ENCODE assay signal across 9 cellular contexts in genomic region chr7:48154792-48155413, GRCh38. TPM values are rescaled to one million over a fixed set of nuclear protein-coding genes. Genes with fewer than 3 reads are reported as not detected.
DNase-seq lines count a peak whose midpoint lies in the region; ATAC-seq and TF ChIP-seq lines count a peak whose summit lies in the region.
"Had no signal": no experiment of that assay in that cellular context is flagged by ENCODE, and none has a peak within 500 bp of the region (broad histone marks: within the 10 kb centered on the region; RNA-seq: fewer than 3 reads in every experiment).

No MANE protein-coding gene starts in this region.

- DNase-seq in activated gamma-delta T cell treated with Interleukin-2 at 50 U/mL for 16 hours (peak; percentile 16), activated gamma-delta T cell (lab: John Stamatoyannopoulos, UW) (no peak), SHP77 treated with DMSO at 0.1 percent for 48 hours (lab: John Stamatoyannopoulos, UW) (peak; percentile 12), chondrocyte (ENCODE audit: low spot score) (no peak), nephron progenitor cell (peak; percentile 41), NCI-H2029 (lab: John Stamatoyannopoulos, UW) (no peak), NCI-H774 (lab: John Stamatoyannopoulos, UW) (no peak)
- DNase-seq: stimulated activated naive B cell treated with anti-CD40 and anti-IgM and Interleukin-4, amounts not matched to agents 10 μg/mL and 1 μg/mL and 100 μg/mL, for 72 hours had no signal

- H3K36me3 Mint-ChIP-seq in chondrocyte (ENCODE audit: low read depth) (no peaks in the 10 kb centered on the region), nephron progenitor cell (ENCODE audit: low read depth) (peaks cover 5% of the 10 kb centered on the region)
- H3K36me3 Mint-ChIP-seq: stimulated activated naive B cell treated with anti-CD40 and anti-IgM and Interleukin-4, amounts not matched to agents 10 μg/mL and 1 μg/mL and 100 μg/mL, for 72 hours had no signal

- H3K27me3 Mint-ChIP-seq in chondrocyte (ENCODE audit: low read depth): peaks cover 8% of the 10 kb centered on the region
- no peaks in the 10 kb centered on the region for H3K27me3 Mint-ChIP-seq in nephron progenitor cell (ENCODE audit: low read depth, poor library complexity)

- H3K9me3 Mint-ChIP-seq in chondrocyte (ENCODE audit: low read depth) (no peaks in the 10 kb centered on the region), nephron progenitor cell (peaks cover 6% of the 10 kb centered on the region)

- H3K4me1 Mint-ChIP-seq in chondrocyte (ENCODE audit: low read depth) (peaks cover 12% of the 10 kb centered on the region), nephron progenitor cell (no peaks in the 10 kb centered on the region)

- H3K4me3 Mint-ChIP-seq in chondrocyte (ENCODE audit: unreplicated experiment) (no peak overlapping the region), nephron progenitor cell (no peak overlapping the region)
- H3K4me3 Mint-ChIP-seq: stimulated activated naive B cell treated with anti-CD40 and anti-IgM and Interleukin-4, amounts not matched to agents 10 μg/mL and 1 μg/mL and 100 μg/mL, for 72 hours had no signal

- H3K27ac Mint-ChIP-seq in chondrocyte (ENCODE audit: unreplicated experiment) (no peak overlapping the region), nephron progenitor cell (no peak overlapping the region)
- H3K27ac Mint-ChIP-seq: stimulated activated naive B cell treated with anti-CD40 and anti-IgM and Interleukin-4, amounts not matched to agents 10 μg/mL and 1 μg/mL and 100 μg/mL, for 72 hours had no signal

- peak; percentile 55 for ATAC-seq in HG02642 (IDR thresholded peaks at IDR 0.05; ENCODE audit: poor library complexity, unreplicated experiment)

- TF ChIP-seq CTCF in chondrocyte (IDR thresholded peaks at IDR 0.05) (peak; percentile 86), nephron progenitor cell (IDR thresholded peaks at IDR 0.05) (peak; percentile 48)

RNA-seq across cellular contexts. Expression of gene ABCA13, which starts 16.4 kb away (rescaled TPM):
- total RNA-seq in chondrocyte: 0.07 to 0.13 TPM (median 0.12 TPM) in 3 replicates

Comparison
In these comparisons a context has a peak if more than half of its experiments do, and no peak if none do; other contexts are left out.
1. DNase-seq: peak in activated gamma-delta T cell treated with Interleukin-2 at 50 U/mL for 16 hours (single experiment), SHP77 treated with DMSO at 0.1 percent for 48 hours (single experiment) and nephron progenitor cell (single experiment); none in activated gamma-delta T cell (single experiment), chondrocyte (single experiment), NCI-H2029 (single experiment) and NCI-H774 (single experiment).